In the genomic region with DNA sequence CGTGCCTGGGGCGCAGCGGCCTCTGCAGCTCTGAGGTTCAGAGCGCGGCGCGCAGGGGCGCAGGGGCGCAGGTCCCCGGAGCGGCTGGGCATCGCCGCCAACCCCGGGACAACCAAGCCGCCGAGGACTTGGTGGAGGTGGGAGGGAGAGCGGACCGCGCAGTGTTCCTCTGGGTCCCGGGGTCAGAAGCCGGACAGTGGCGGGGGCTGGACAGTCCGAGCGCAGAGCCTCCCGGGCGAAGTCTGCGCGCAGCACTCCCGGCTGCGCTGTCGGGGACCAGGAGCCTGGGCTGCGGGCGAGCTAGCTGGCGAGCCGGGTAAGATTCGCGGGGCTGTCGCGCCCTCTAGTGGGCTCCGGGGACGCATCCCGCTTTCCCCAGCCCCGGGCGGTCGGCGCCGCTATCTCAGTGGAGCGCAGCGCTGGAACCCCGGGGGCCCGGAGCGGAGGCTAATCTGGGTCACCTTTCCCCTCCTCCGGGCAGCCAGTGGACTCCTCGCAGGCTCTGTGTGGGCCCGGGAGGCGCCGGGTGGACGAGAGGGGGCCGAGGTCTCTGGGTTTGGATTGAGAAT, we compare ENCODE assay signal across 8 cellular contexts. TPM values are rescaled to one million over a fixed set of nuclear protein-coding genes. Genes with fewer than 3 reads are reported as not detected.
A peak's percentile ranks its signal among the peaks of the same experiment; 100 is the strongest.
DNase-seq lines count a peak whose midpoint lies in the region; ATAC-seq, FAIRE-seq and TF ChIP-seq lines count a peak whose summit lies in the region.

No MANE protein-coding gene starts in this region.

- peak overlapping the region; percentile 83 for H2AFZ ChIP-seq in keratinocyte (ENCODE audit: control insufficient read depth, low read length)

- peak overlapping the region; percentile 78 for H3K4me2 ChIP-seq in keratinocyte (ENCODE audit: control insufficient read depth, extremely low read depth, insufficient read depth, low read depth, low read length)

- H3K27me3 ChIP-seq in A673 (replicated peaks; ENCODE audit: insufficient read depth, low read depth, low read length, poor library complexity) (peaks cover 42% of the 10 kb centered on the region), keratinocyte (ENCODE audit: control insufficient read depth, extremely low read depth, insufficient read depth, low read length) (peaks cover 46% of the 10 kb centered on the region)

- H3K4me1 ChIP-seq in A673 (ENCODE audit: insufficient read depth, low read length, poor library complexity, severe bottlenecking) = no peaks in the 10 kb centered on the region
- H3K4me1 ChIP-seq in keratinocyte (ENCODE audit: control insufficient read depth, extremely low read depth, insufficient read depth, low read length) = peaks cover 26% of the 10 kb centered on the region

- CTCF ChIA-PET in A673 (lab: Charles Lee) = interaction anchor here (0.7 to 1.2 kb wide), 5 partner anchors 571 to 1998 kb away, joined by 3 to 4 read pairs (median 3); no protein-coding TSS in a partner anchor

- TF ChIP-seq CTCF in A673 (conservative IDR thresholded peaks at IDR 0.05; ENCODE audit: low read depth, low read length) (peak; percentile 58; the same call in 1 of the 2 replicates), keratinocyte (optimal IDR thresholded peaks at IDR 0.05 in 1 of 3, IDR thresholded peaks at IDR 0.05 in 1 of 3, conservative IDR thresholded peaks at IDR 0.05 in 1 of 3; ENCODE audit: extremely low read depth in 1 of 3, insufficient read depth in 2 of 3, low read length in 3 of 3) (peak in 2 of 3 experiments; percentile 63 to 88)

- ATAC-seq in GM18520 (IDR thresholded peaks at IDR 0.05; ENCODE audit: unreplicated experiment) (peak; percentile 76), HG03066 (IDR thresholded peaks at IDR 0.05; ENCODE audit: low read depth, unreplicated experiment) (peak; percentile 84)
- ATAC-seq in activated CD4-positive, CD25-positive, alpha-beta regulatory T cell treated with anti-CD3 and anti-CD28 coated beads, Interleukin-2, amount 50 U/mL, for 24 hours = peak; percentile 86 to 88

- H3K9me3 ChIP-seq in A673 (ENCODE audit: low read depth, low read length, poor library complexity, severe bottlenecking) = no peaks in the 10 kb centered on the region
- no peaks in the 10 kb centered on the region for H3K9me3 ChIP-seq in keratinocyte (ENCODE audit: control insufficient read depth, low read depth, low read length)

- H3K36me3 ChIP-seq in A673 (ENCODE audit: insufficient read depth, low read length, poor library complexity, severe bottlenecking) = no peaks in the 10 kb centered on the region
- H3K36me3 ChIP-seq in keratinocyte (ENCODE audit: control insufficient read depth in 2 of 2, extremely low read depth in 1 of 2, insufficient read depth in 2 of 2, low read length in 2 of 2) = no peaks in the 10 kb centered on the region

- H3K4me3 ChIP-seq in A673 (ENCODE audit: low read depth, low read length, poor library complexity, severe bottlenecking) (peak overlapping the region; percentile 42), keratinocyte (ENCODE audit: control insufficient read depth in 2 of 3, extremely low read depth in 1 of 3, insufficient read depth in 2 of 3, low read depth in 1 of 3, low read length in 3 of 3) (peak overlapping the region; percentile 40 to 57 (median 57))

- intact Hi-C loops in A673 (cut with micrococcal nuclease; ENCODE audit: unreplicated experiment) = loop anchor here (5.0 to 10.0 kb wide), 6 partner anchors 921 to 1998 kb away; no protein-coding TSS in a partner anchor

- H3K27ac ChIP-seq in A673 (ENCODE audit: low read depth, low read length, poor library complexity, severe bottlenecking) (no peak overlapping the region), keratinocyte (ENCODE audit: control insufficient read depth, insufficient read depth, low read length) (no peak overlapping the region)

- dilution Hi-C loops in keratinocyte (cut with MboI; ENCODE audit: extremely low pct_ligation_motif_present, low sequenced_read_pairs) = no loop called here

- BruUV-seq in A673 (replicated peaks; lab: Mats Ljungman, UMichigan) = no TSS peak

- no peaks in the 10 kb centered on the region for H3K79me2 ChIP-seq in keratinocyte (ENCODE audit: control insufficient read depth, insufficient read depth, low read length)

- FAIRE-seq in keratinocyte (lab: Jason Lieb, UNC) = no peak

- POLR2A ChIA-PET in A673 (lab: Charles Lee; ENCODE audit: low non-redundant PET) = no interaction called here

- H3K9me1 ChIP-seq in keratinocyte (ENCODE audit: control insufficient read depth, extremely low read depth, insufficient read depth, low read length) = no peaks in the 10 kb centered on the region

- H4K20me1 ChIP-seq in keratinocyte (ENCODE audit: control insufficient read depth, extremely low read depth, insufficient read depth, low read length) = no peaks in the 10 kb centered on the region

- H3K9ac ChIP-seq in keratinocyte (ENCODE audit: control insufficient read depth, extremely low read depth, insufficient read depth, low read length) = no peak overlapping the region

- DNase-seq in A673 (ENCODE audit: low spot score) (peak; percentile 79), NCI-H2227 (lab: John Stamatoyannopoulos, UW; ENCODE audit: unreplicated experiment) (peak; percentile 72), keratinocyte (ENCODE audit: low read depth, low spot score) (no peak)
- peak; percentile 54 for DNase-seq in central memory CD4-positive, alpha-beta T cell
- DNase-seq in stimulated activated CD4-positive, alpha-beta T cell treated with anti-CD3 and anti-CD28 coated beads, Interleukin-12 subunit alpha, Interleukin-12 subunit beta, amount 100 ng/mL, for 48 hours (ENCODE audit: low read depth in 2 of 3, low spot score in 1 of 3) = peak; percentile 62 to 74 (median 72)

RNA-seq across cellular contexts. Expression of a gene that starts 4.1 kb away (rescaled TPM):
- total RNA-seq in A673 (2021) = 0.24 and 0.66 TPM in 2 replicates
- 0.22 to 0.40 TPM (median 0.27 TPM) in 3 replicates for polyA plus RNA-seq in keratinocyte
- not detected for polyA plus RNA-seq in keratinocyte (2011; ENCODE audit: low read depth)
- polyA plus RNA-seq in keratinocyte (2011; cell fraction: cytosol; rRNA removed) = 0.48 and 0.61 TPM in 2 replicates
- polyA plus RNA-seq in keratinocyte (2011; cell fraction: nucleus; rRNA removed) = 0.19 and 0.32 TPM in 2 replicates
- 0.18 and 0.27 TPM in 2 replicates for polyA plus RNA-seq in keratinocyte (2012; ENCODE audit: low replicate concordance)
- 0.10 to 0.26 TPM in 2 of 3 replicates, not detected in the other for polyA minus RNA-seq in keratinocyte
- polyA minus RNA-seq in keratinocyte (2011; cell fraction: cytosol; rRNA and poly(A)+ RNA removed) = not detected
- 0.62 TPM in 1 of 2 replicates, not detected in the other for polyA minus RNA-seq in keratinocyte (2011; cell fraction: nucleus; rRNA and poly(A)+ RNA removed)
